In the genomic region with DNA sequence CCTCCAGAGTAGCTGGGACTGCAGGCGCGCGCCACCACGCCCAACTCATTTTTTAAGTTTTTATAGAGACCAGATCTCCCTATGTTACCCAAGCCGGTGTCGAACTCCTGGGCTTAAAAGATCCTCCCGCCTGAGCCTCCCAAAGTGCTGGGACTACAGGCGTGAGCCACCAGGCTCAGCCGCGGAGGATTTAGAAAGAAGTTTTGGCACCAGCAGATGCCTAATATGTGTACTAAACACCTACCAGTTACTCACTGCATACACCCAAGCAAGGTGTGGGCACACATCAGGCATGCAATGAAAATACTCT, we compare ENCODE assay signal across 8 cellular contexts. TPM values are rescaled to one million over a fixed set of nuclear protein-coding genes. Genes with fewer than 3 reads are reported as not detected.
A peak's percentile ranks its signal among the peaks of the same experiment; 100 is the strongest.
DNase-seq lines count a peak whose midpoint lies in the region; ATAC-seq and TF ChIP-seq lines count a peak whose summit lies in the region.

No MANE protein-coding gene starts in this region.

- H3K27me3 Mint-ChIP-seq in activated naive CD4-positive, alpha-beta T cell treated with anti-CD3 and anti-CD28 coated beads for 36 hours (ENCODE audit: low read depth) = no peaks in the 10 kb centered on the region

- intact Hi-C loops in activated naive CD4-positive, alpha-beta T cell treated with anti-CD3 and anti-CD28 coated beads for 36 hours (cut with micrococcal nuclease) = loop anchor here (1.0 to 2.0 kb wide), 9 partner anchors 39 to 594 kb away; a partner anchor contains a TSS
- intact Hi-C loops in lower lobe of right lung (cut with DNase I) (no loop called here), transverse colon (cut with DNase I; ENCODE audit: low total_unique reads) (no loop called here), aorta (cut with DNase I) (no loop called here)

- TF ChIP-seq CTCF in astrocyte of the spinal cord (IDR thresholded peaks at IDR 0.05; ENCODE audit: low read depth, low read length) (no peak), lower lobe of right lung (IDR thresholded peaks at IDR 0.05) (no peak), transverse colon (IDR thresholded peaks at IDR 0.05) (no peak)

- peaks cover 19% of the 10 kb centered on the region for H3K36me3 Mint-ChIP-seq in activated naive CD4-positive, alpha-beta T cell treated with anti-CD3 and anti-CD28 coated beads for 36 hours (ENCODE audit: low read depth)

- H3K36me3 ChIP-seq in lower lobe of right lung = no peaks in the 10 kb centered on the region
- H3K36me3 ChIP-seq in transverse colon = no peaks in the 10 kb centered on the region
- H3K36me3 ChIP-seq in aorta (ENCODE audit: control insufficient read depth in 1 of 2, insufficient read depth in 2 of 2, low read length in 1 of 2) = no peaks in the 10 kb centered on the region

- H3K27me3 ChIP-seq in lower lobe of right lung (ENCODE audit: low read depth) = no peaks in the 10 kb centered on the region
- H3K27me3 ChIP-seq in transverse colon = no peaks in the 10 kb centered on the region
- H3K27me3 ChIP-seq in aorta (ENCODE audit: control insufficient read depth in 1 of 2, insufficient read depth in 2 of 2, low read length in 1 of 2) = no peaks in the 10 kb centered on the region

- no peak for DNase-seq in activated naive CD4-positive, alpha-beta T cell treated with anti-CD3 and anti-CD28 coated beads for 36 hours
- DNase-seq in activated naive CD4-positive, alpha-beta T cell (lab: John Stamatoyannopoulos, UW) = no peak
- no peak for DNase-seq in astrocyte of the spinal cord (ENCODE audit: low read depth, low spot score)
- DNase-seq in lower lobe of right lung = no peak
- DNase-seq in transverse colon = no peak
- no peak for DNase-seq in aorta
- no peak for DNase-seq in OCI-M1 (lab: John Stamatoyannopoulos, UW)
- no peak for DNase-seq in stimulated activated CD4-positive, alpha-beta T cell treated with anti-CD3 and anti-CD28 coated beads, Interleukin-4, amount 100 ng/mL, for 4 hours

- TF ChIP-seq EP300 in transverse colon (IDR thresholded peaks at IDR 0.05; ENCODE audit: low read depth) = no peak

- 64% methylated on average over 10 of the region's 10 CpGs; no CpG with 5 or more reads in 1 of the 2 donors for WGBS in transverse colon (ENCODE audit: low coverage in 1 of 2), 2 donors
- WGBS in aorta, 2 donors = 49 to 59% methylated on average over 10 of the region's 10 CpGs

- peak overlapping the region; percentile 90 for H3K4me3 Mint-ChIP-seq in activated naive CD4-positive, alpha-beta T cell treated with anti-CD3 and anti-CD28 coated beads for 36 hours

- TF ChIP-seq POLR2A in transverse colon (IDR thresholded peaks at IDR 0.05) = no peak

- peaks cover 17% of the 10 kb centered on the region for H3K9me3 Mint-ChIP-seq in activated naive CD4-positive, alpha-beta T cell treated with anti-CD3 and anti-CD28 coated beads for 36 hours

- peaks cover 12% of the 10 kb centered on the region for H3K4me1 ChIP-seq in lower lobe of right lung
- H3K4me1 ChIP-seq in transverse colon = peaks cover 8 to 13% (median 10%) of the 10 kb centered on the region in 4 donors
- H3K4me1 ChIP-seq in aorta (ENCODE audit: control insufficient read depth in 1 of 2, insufficient read depth in 2 of 2, low read length in 2 of 2) = peaks cover 0 to 4% of the 10 kb centered on the region in 2 donors

- peak overlapping the region; percentile 88 for H3K4me3 ChIP-seq in astrocyte of the spinal cord (ENCODE audit: low read depth, low read length)
- H3K4me3 ChIP-seq in lower lobe of right lung = peak overlapping the region; percentile 93
- H3K4me3 ChIP-seq in transverse colon = peak overlapping the region; percentile 46 to 90 (median 68)
- H3K4me3 ChIP-seq in aorta (ENCODE audit: low read length in 2 of 2) = peak overlapping the region in 1 of 2 donors; percentile 70

- peak overlapping the region; percentile 90 for H3K27ac ChIP-seq in lower lobe of right lung
- H3K27ac ChIP-seq in transverse colon = peak overlapping the region; percentile 87 to 93 (median 90)
- H3K27ac ChIP-seq in aorta (ENCODE audit: low read depth in 1 of 2, low read length in 2 of 2) = no peak overlapping the region

- ATAC-seq in lower lobe of right lung (no peak), aorta (ENCODE audit: low FRiP score) (no peak)

- no peaks in the 10 kb centered on the region for H3K9me3 ChIP-seq in lower lobe of right lung
- H3K9me3 ChIP-seq in transverse colon = no peaks in the 10 kb centered on the region
- H3K9me3 ChIP-seq in aorta (ENCODE audit: control insufficient read depth, low read length) = no peaks in the 10 kb centered on the region

- in situ Hi-C loops in astrocyte of the spinal cord (cut with HindIII; ENCODE audit: low sequenced_read_pairs) = no loop called here
- in situ Hi-C loops in transverse colon (cut with MboI; ENCODE audit: low pct_ligation_motif_present in 1 of 4, low pct_unique_long_range_greater_than_20kb in 1 of 4, low sequenced_read_pairs in 3 of 4) = no loop called here

- H3K27ac Mint-ChIP-seq in activated naive CD4-positive, alpha-beta T cell treated with anti-CD3 and anti-CD28 coated beads for 36 hours = no peak overlapping the region

- peaks cover 10% of the 10 kb centered on the region for H3K4me1 Mint-ChIP-seq in activated naive CD4-positive, alpha-beta T cell treated with anti-CD3 and anti-CD28 coated beads for 36 hours (ENCODE audit: low read depth)

- CTCF ChIA-PET in activated naive CD4-positive, alpha-beta T cell treated with anti-CD3 and anti-CD28 coated beads for 36 hours (lab: Charles Lee) = interaction anchor here (0.5 to 0.7 kb wide), 2 partner anchors 13 to 368 kb away, joined by 3 to 6 read pairs; no protein-coding TSS in a partner anchor

RNA-seq across cellular contexts. Expression of a gene that starts 0.5 kb away (rescaled TPM):
- total RNA-seq in activated naive CD4-positive, alpha-beta T cell treated with anti-CD3 and anti-CD28 coated beads for 36 hours = 1 to 10 TPM; 2.2 to 3.1 TPM
- total RNA-seq in lower lobe of right lung = 7.7 TPM
- total RNA-seq in transverse colon = 10 to 100 TPM in 1 of 4 donors, 1 to 10 TPM in 3; 2.2 to 10.3 (median 6.3) TPM
- total RNA-seq in aorta = 10 to 100 TPM in 1 of 2 donors, 1 to 10 TPM in 1; 4.4 to 11.5 TPM
- 1 to 10 TPM; 2.0 to 2.9 TPM for polyA plus RNA-seq in aorta

RNA-seq across cellular contexts. Expression of a gene that starts 39.0 kb away (rescaled TPM):
- 1 to 10 TPM; 2.4 to 2.6 TPM for total RNA-seq in activated naive CD4-positive, alpha-beta T cell treated with anti-CD3 and anti-CD28 coated beads for 36 hours
- 4.0 TPM for total RNA-seq in lower lobe of right lung
- 1 to 10 TPM in 3 of 4 donors, under 1 TPM in 1; 0.80 to 3.7 (median 2.4) TPM for total RNA-seq in transverse colon
- total RNA-seq in aorta = 1 to 10 TPM; 4.8 to 8.3 TPM
- polyA plus RNA-seq in aorta = 1 to 10 TPM; 2.0 to 4.9 TPM

Comparison
In these comparisons a context has a peak if more than half of its experiments do, and no peak if none do; other contexts are left out.
1. H3K27ac ChIP-seq: peak in lower lobe of right lung (single experiment) and transverse colon (4 of 4); none in aorta (0 of 2).